In the genomic region with DNA sequence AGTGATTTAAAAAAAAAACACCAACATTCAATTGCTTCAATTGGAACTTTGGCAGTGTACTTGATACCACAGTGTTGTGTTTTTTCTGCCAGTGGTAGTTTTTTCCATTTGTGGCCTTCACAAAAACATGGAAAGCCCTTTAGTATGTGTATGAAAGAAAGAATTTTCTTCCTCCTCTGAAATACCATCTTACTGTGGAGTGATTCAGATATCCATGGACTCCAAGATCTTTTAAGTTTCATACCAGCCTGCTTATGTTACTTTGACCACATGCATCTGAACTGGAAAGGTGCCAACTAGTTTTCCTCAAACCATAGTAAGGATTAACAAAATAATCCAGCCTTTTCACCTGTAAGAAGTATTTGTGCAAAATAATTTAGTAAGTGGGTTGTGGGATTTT, we compare ENCODE assay signal across 11 cellular contexts. TPM values are rescaled to one million over a fixed set of nuclear protein-coding genes. Genes with fewer than 3 reads are reported as not detected.
A peak's percentile ranks its signal among the peaks of the same experiment; 100 is the strongest.
DNase-seq lines count a peak whose midpoint lies in the region; ATAC-seq, FAIRE-seq and TF ChIP-seq lines count a peak whose summit lies in the region.
"Had no signal": no experiment of that assay in that cellular context is flagged by ENCODE, and none has a peak within 500 bp of the region (broad histone marks: within the 10 kb centered on the region; RNA-seq: fewer than 3 reads in every experiment).

No MANE protein-coding gene starts in this region.

- FAIRE-seq in endothelial cell of umbilical vein (lab: Jason Lieb, UNC): no peak

- H4K20me1 ChIP-seq in endothelial cell of umbilical vein (replicated peaks; ENCODE audit: control insufficient read depth, extremely low read depth, insufficient read depth, low read length): no peaks in the 10 kb centered on the region

- H3K4me1 ChIP-seq in endothelial cell of umbilical vein (ENCODE audit: control insufficient read depth, extremely low read depth, insufficient read depth, low read length) (peaks cover 33% of the 10 kb centered on the region), gastrocnemius medialis (peaks cover 58 to 64% of the 10 kb centered on the region in 2 donors)

- H3K9ac ChIP-seq in endothelial cell of umbilical vein (replicated peaks; ENCODE audit: extremely low read depth, insufficient read depth, low read length): no peak overlapping the region

- ATAC-seq in gastrocnemius medialis: no peak

- CTCF ChIA-PET in endothelial cell of umbilical vein (lab: Charles Lee): interaction anchor here (3.4 kb wide), 1 partner anchor 219 kb away, joined by 59 read pairs; no protein-coding TSS in a partner anchor

- H3K4me2 ChIP-seq in endothelial cell of umbilical vein (ENCODE audit: insufficient read depth, low read length): peak overlapping the region; percentile 45

- dilution Hi-C loops in endothelial cell of umbilical vein (cut with MboI; ENCODE audit: extremely low pct_ligation_motif_present, low sequenced_read_pairs): no loop called here

- POLR2A ChIA-PET in endothelial cell of umbilical vein (lab: Charles Lee): no interaction called here

- intact Hi-C loops in endothelial cell of umbilical vein (cut with micrococcal nuclease): no loop called here
- intact Hi-C loops in gastrocnemius medialis (cut with DNase I; ENCODE audit: low total_unique reads): loop anchor here (1.0 to 10.0 kb wide), 4 partner anchors 164 to 454 kb away; partner anchors contain the start of gene LPGAT1
- intact Hi-C loops in lower leg skin (cut with DNase I; ENCODE audit: low total_unique reads): loop anchor here (10.0 kb wide), 1 partner anchor 214 kb away; no protein-coding TSS in a partner anchor

- in situ Hi-C loops in gastrocnemius medialis (cut with MboI; ENCODE audit: low sequenced_read_pairs in 4 of 4): loop anchor here in 1 of 4 donors (5.0 kb wide), 1 partner anchor 216 kb away; no protein-coding TSS in a partner anchor

- no peak for TF ChIP-seq CTCF in endothelial cell of umbilical vein (IDR thresholded peaks at IDR 0.05; ENCODE audit: extremely low read depth in 1 of 2, insufficient read depth in 1 of 2, low read depth in 1 of 2, low read length in 2 of 2)
- TF ChIP-seq CTCF in gastrocnemius medialis (IDR thresholded peaks at IDR 0.05 in 4 of 5, conservative IDR thresholded peaks at IDR 0.05 in 1 of 5): no peak
- TF ChIP-seq CTCF in lower leg skin (IDR thresholded peaks at IDR 0.05): no peak

- H3K27me3 ChIP-seq in endothelial cell of umbilical vein (ENCODE audit: control insufficient read depth in 2 of 2, insufficient read depth in 2 of 2, low read length in 2 of 2) (no peaks in the 10 kb centered on the region), gastrocnemius medialis (no peaks in the 10 kb centered on the region)

- H3K79me2 ChIP-seq in endothelial cell of umbilical vein (ENCODE audit: control insufficient read depth, insufficient read depth, low read length): peaks cover 52% of the 10 kb centered on the region

- H3K36me3 ChIP-seq in endothelial cell of umbilical vein (ENCODE audit: control insufficient read depth in 2 of 2, extremely low read depth in 1 of 2, insufficient read depth in 2 of 2, low read length in 2 of 2) (no peaks in the 10 kb centered on the region), gastrocnemius medialis (no peaks in the 10 kb centered on the region)

- DNase-seq in DMS 273 (lab: John Stamatoyannopoulos, UW; ENCODE audit: unreplicated experiment): peak; percentile 46
- no peak for DNase-seq in DMS 273 treated with DMSO at 0.1 percent for 48 hours (lab: John Stamatoyannopoulos, UW)
- peak; percentile 44 for DNase-seq in OCI-M1 (lab: John Stamatoyannopoulos, UW)
- peak; percentile 34 for DNase-seq in endothelial cell of umbilical vein (ENCODE audit: low read depth, low spot score)
- DNase-seq in gastrocnemius medialis: no peak
- DNase-seq in lower leg skin (ENCODE audit: low spot score in 2 of 2): no peak
- DNase-seq in iPS-NIHi7 (ENCODE audit: extremely low spot score): no peak
- DNase-seq in hippocampal formation (lab: John Stamatoyannopoulos, UW): no peak
- DNase-seq: islet precursor cell, NCI-H1048 had no signal

- no peak overlapping the region for H3K27ac ChIP-seq in endothelial cell of umbilical vein (ENCODE audit: insufficient read depth, low read depth, low read length)
- peak overlapping the region in 3 of 4 donors; percentile 91 to 98 (median 98) for H3K27ac ChIP-seq in gastrocnemius medialis
- H3K27ac ChIP-seq: 22Rv1 had no signal

- peaks cover 2% of the 10 kb centered on the region for H3K9me1 ChIP-seq in endothelial cell of umbilical vein (replicated peaks; ENCODE audit: control insufficient read depth, extremely low read depth, insufficient read depth, low read length)

- TF ChIP-seq POLR2A in endothelial cell of umbilical vein (IDR thresholded peaks at IDR 0.05; ENCODE audit: low read depth, low read length) (no peak), gastrocnemius medialis (IDR thresholded peaks at IDR 0.05) (no peak), lower leg skin (IDR thresholded peaks at IDR 0.05) (no peak)

- peak overlapping the region in 1 of 3 experiments; percentile 17 for H3K4me3 ChIP-seq in endothelial cell of umbilical vein (replicated peaks in 1 of 3; ENCODE audit: insufficient read depth in 1 of 3, low read depth in 1 of 3, low read length in 3 of 3)
- peak overlapping the region; percentile 81 to 91 (median 88) for H3K4me3 ChIP-seq in gastrocnemius medialis
- H3K4me3 ChIP-seq in lower leg skin (ENCODE audit: low read depth, poor library complexity, severe bottlenecking): no peak overlapping the region

- BruUV-seq in endothelial cell of umbilical vein (replicated peaks; lab: Mats Ljungman, UMichigan): no TSS peak

- no peaks in the 10 kb centered on the region for H3K9me3 ChIP-seq in endothelial cell of umbilical vein (replicated peaks; ENCODE audit: control insufficient read depth, insufficient read depth, low read length)
- H3K9me3 ChIP-seq in gastrocnemius medialis: no peaks in the 10 kb centered on the region

- H2AFZ ChIP-seq in endothelial cell of umbilical vein (ENCODE audit: low read depth, low read length): no peak overlapping the region

TF ChIP-seq in endothelial cell of umbilical vein, 7 proteins besides CTCF, POLR2A, EP300 and RAD21:
- no peak for TF ChIP-seq MAX (IDR thresholded peaks at IDR 0.05; ENCODE audit: insufficient read depth, insufficient read length)
- TF ChIP-seq GATA2 (IDR thresholded peaks at IDR 0.05; ENCODE audit: insufficient read depth, insufficient read length, low read depth, low read length): no peak
- TF ChIP-seq POLR2AphosphoS5 (IDR thresholded peaks at IDR 0.05; ENCODE audit: insufficient read depth, low read depth, low read length): no peak
- TF ChIP-seq FOS (IDR thresholded peaks at IDR 0.05; ENCODE audit: borderline replicate concordance, insufficient read depth, low read length): no peak
- TF ChIP-seq MYC (IDR thresholded peaks at IDR 0.05; ENCODE audit: low read depth, low read length): no peak
- TF ChIP-seq JUN (IDR thresholded peaks at IDR 0.05; ENCODE audit: borderline replicate concordance, insufficient read depth, insufficient read length, low read depth): no peak
- TF ChIP-seq EZH2 (IDR thresholded peaks at IDR 0.05; ENCODE audit: borderline replicate concordance, low read depth, low read length, severe bottlenecking): no peak

RNA-seq across cellular contexts. Expression of gene PPP2R5A, which starts 3.4 kb away (rescaled TPM):
- 27.7 and 34.5 TPM in 2 replicates for total RNA-seq in endothelial cell of umbilical vein
- polyA plus RNA-seq in endothelial cell of umbilical vein: 10.0 and 11.9 TPM in 2 replicates
- polyA plus RNA-seq in endothelial cell of umbilical vein (2011; cell fraction: cytosol; rRNA removed): 13.5 and 14.4 TPM in 2 replicates
- 14.6 and 16.5 TPM in 2 replicates for polyA plus RNA-seq in endothelial cell of umbilical vein (2011; cell fraction: nucleus; rRNA removed)
- polyA plus RNA-seq in endothelial cell of umbilical vein (2012): 10.4 and 12.0 TPM in 2 replicates
- 7.4 and 8.9 TPM in 2 replicates for polyA minus RNA-seq in endothelial cell of umbilical vein
- 15.0 TPM for polyA minus RNA-seq in endothelial cell of umbilical vein (2011; cell fraction: cytosol; rRNA and poly(A)+ RNA removed)
- 8.8 and 9.0 TPM in 2 replicates for polyA minus RNA-seq in endothelial cell of umbilical vein (2011; cell fraction: nucleus; rRNA and poly(A)+ RNA removed)
- 10 to 100 TPM; 33.3 to 50.5 (median 37.5) TPM for total RNA-seq in gastrocnemius medialis
- total RNA-seq in lower leg skin: 10 to 100 TPM; 34.9 to 57.6 (median 53.2) TPM

Comparison
In these comparisons a context has a peak if more than half of its experiments do, and no peak if none do; other contexts are left out.
1. DNase-seq: peak in DMS 273 (single experiment), OCI-M1 (single experiment) and endothelial cell of umbilical vein (single experiment); none in DMS 273 treated with DMSO at 0.1 percent for 48 hours (single experiment), gastrocnemius medialis (0 of 2), lower leg skin (0 of 2), iPS-NIHi7 (single experiment) and hippocampal formation (0 of 2).